Comparison of ENCODE assay signal across 22 cellular contexts in the genomic region with DNA sequence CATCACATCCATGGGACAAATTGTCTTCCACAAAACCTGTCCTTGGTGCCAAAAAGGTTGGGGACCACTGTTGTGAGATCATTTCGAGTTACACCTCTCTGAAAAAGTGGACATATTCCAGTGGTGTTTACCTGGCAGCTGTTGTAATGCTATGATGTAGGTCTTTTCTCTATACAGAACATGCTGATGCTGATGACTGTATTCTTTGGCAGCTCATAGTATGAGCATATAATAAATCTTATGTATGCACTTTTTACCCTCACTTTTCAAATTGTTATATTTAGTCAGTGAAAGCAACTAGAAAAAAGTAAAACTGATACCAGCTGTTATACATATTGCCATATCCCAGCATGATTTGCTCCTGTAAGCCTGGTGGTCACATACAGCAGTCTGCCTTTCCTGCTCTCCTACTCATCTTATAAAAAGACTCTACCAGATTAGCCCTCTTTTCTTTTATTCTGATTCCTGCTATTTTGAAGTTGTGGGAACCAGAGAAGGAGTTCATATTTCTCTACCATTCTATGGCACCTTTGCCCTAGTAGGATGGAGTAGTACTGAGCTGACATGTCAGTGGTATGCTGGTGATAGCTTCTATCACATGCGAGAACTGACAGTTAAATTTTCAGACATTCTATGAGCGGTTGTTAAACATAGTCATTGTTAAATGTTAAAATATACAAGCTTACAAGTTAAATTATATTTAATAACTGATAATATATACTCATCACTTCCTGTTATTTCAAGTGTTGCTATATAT.
A peak's percentile ranks its signal among the peaks of the same experiment; 100 is the strongest.
DNase-seq lines count a peak whose midpoint lies in the region; ATAC-seq and TF ChIP-seq lines count a peak whose summit lies in the region.
"Had no signal": no experiment of that assay in that cellular context is flagged by ENCODE, and none has a peak within 500 bp of the region (broad histone marks: within the 10 kb centered on the region; RNA-seq: fewer than 3 reads in every experiment).

No MANE protein-coding gene starts in this region.

- H3K4me3 Mint-ChIP-seq in WTC11 = no peak overlapping the region
- H3K4me3 Mint-ChIP-seq: activated CD4-positive, alpha-beta memory T cell treated with anti-CD3 and anti-CD28 coated beads for 36 hours; activated naive CD4-positive, alpha-beta T cell treated with anti-CD3 and anti-CD28 coated beads, Interleukin-2, amount 10 ng/mL, durations not matched to agents 7 days and 5 days; activated T-cell treated with anti-CD3 and anti-CD28 coated beads, Interleukin-2, amount 50 U/mL, for 24 hours; CD4-positive, CD25-positive, alpha-beta regulatory T cell; dendritic cell treated with granulocyte-macrophage colony-stimulating factor and Interleukin-4, amounts not matched to agents 40 ng/mL and 50 ng/mL, for 4 days; naive B cell had no signal

- intact Hi-C loops in cardiac septum (cut with DNase I) (no loop called here), uterus (cut with DNase I; ENCODE audit: low total_unique reads) (no loop called here), tibial artery (cut with DNase I; ENCODE audit: low total_unique reads) (no loop called here), sciatic nerve (cut with DNase I) (no loop called here)

- H3K27ac ChIP-seq in cardiac muscle cell = peak overlapping the region; percentile 24
- H3K27ac ChIP-seq in foreskin keratinocyte = peak overlapping the region; percentile 95
- peak overlapping the region; percentile 20 to 77 for H3K27ac ChIP-seq in uterus
- no peak overlapping the region for H3K27ac ChIP-seq in tibial artery
- H3K27ac ChIP-seq: prostate gland had no signal

- no peaks in the 10 kb centered on the region for H3K36me3 Mint-ChIP-seq in WTC11
- H3K36me3 Mint-ChIP-seq: activated naive CD4-positive, alpha-beta T cell treated with anti-CD3 and anti-CD28 coated beads, Interleukin-2, amount 10 ng/mL, durations not matched to agents 7 days and 5 days; naive B cell had no signal

- TF ChIP-seq CTCF in cardiac muscle cell (IDR thresholded peaks at IDR 0.05; ENCODE audit: low read depth, low read length) (no peak), WTC11 (IDR thresholded peaks at IDR 0.05) (no peak), foreskin keratinocyte (conservative IDR thresholded peaks at IDR 0.05) (no peak), uterus (IDR thresholded peaks at IDR 0.05) (no peak), tibial artery (IDR thresholded peaks at IDR 0.05) (no peak)

- H3K36me3 ChIP-seq in cardiac muscle cell (no peaks in the 10 kb centered on the region), uterus (no peaks in the 10 kb centered on the region), tibial artery (no peaks in the 10 kb centered on the region)
- H3K36me3 ChIP-seq: esophagus muscularis mucosa, prostate gland had no signal

- peak overlapping the region; percentile 72 for H3K27ac Mint-ChIP-seq in WTC11
- H3K27ac Mint-ChIP-seq: activated CD4-positive, alpha-beta memory T cell treated with anti-CD3 and anti-CD28 coated beads for 36 hours; activated naive CD4-positive, alpha-beta T cell treated with anti-CD3 and anti-CD28 coated beads, Interleukin-2, amount 10 ng/mL, durations not matched to agents 7 days and 5 days; activated T-cell treated with anti-CD3 and anti-CD28 coated beads, Interleukin-2, amount 50 U/mL, for 24 hours; naive B cell had no signal

- ATAC-seq in WTC11 = no peak
- ATAC-seq in foreskin keratinocyte = peak; percentile 18
- no peak for ATAC-seq in sciatic nerve

- POLR2A ChIA-PET in WTC11 (lab: Charles Lee) = interaction anchor here (0.6 kb wide), 1 partner anchor 130 kb away, joined by 3 read pairs; no protein-coding TSS in a partner anchor

- H3K27me3 ChIP-seq in cardiac muscle cell (no peaks in the 10 kb centered on the region), foreskin keratinocyte (no peaks in the 10 kb centered on the region), uterus (no peaks in the 10 kb centered on the region), tibial artery (no peaks in the 10 kb centered on the region)
- H3K27me3 ChIP-seq: esophagus muscularis mucosa, heart right ventricle had no signal

- TF ChIP-seq POLR2A in uterus (IDR thresholded peaks at IDR 0.05) = no peak

- H3K9me3 ChIP-seq in cardiac muscle cell (ENCODE audit: low read depth) = no peaks in the 10 kb centered on the region
- H3K9me3 ChIP-seq in uterus = no peaks in the 10 kb centered on the region
- no peaks in the 10 kb centered on the region for H3K9me3 ChIP-seq in tibial artery
- H3K9me3 ChIP-seq: esophagus muscularis mucosa, heart right ventricle, prostate gland had no signal

- H3K4me3 ChIP-seq in cardiac muscle cell (no peak overlapping the region), uterus (no peak overlapping the region), tibial artery (no peak overlapping the region)
- H3K4me3 ChIP-seq: esophagus muscularis mucosa, heart right ventricle, prostate gland had no signal

- H3K4me1 ChIP-seq in cardiac muscle cell (ENCODE audit: low read depth) (peaks cover 16% of the 10 kb centered on the region), foreskin keratinocyte (peaks cover 22% of the 10 kb centered on the region), uterus (peaks cover 7 to 10% of the 10 kb centered on the region in 2 donors), tibial artery (peaks cover 0 to 64% (median 32%) of the 10 kb centered on the region in 4 donors)

- DNase-seq in cardiac muscle cell (ENCODE audit: low read depth in 1 of 2, low spot score in 1 of 2) = no peak
- no peak for DNase-seq in cardiac septum (ENCODE audit: low spot score)
- DNase-seq in WTC11 (ENCODE audit: low spot score) = no peak
- no peak for DNase-seq in foreskin keratinocyte
- no peak for DNase-seq in uterus
- no peak for DNase-seq in tibial artery
- no peak for DNase-seq in sciatic nerve (ENCODE audit: low spot score)
- DNase-seq in SK-N-DZ (ENCODE audit: low spot score) = no peak
- DNase-seq: ACHN; activated CD4-positive, alpha-beta memory T cell treated with anti-CD3 and anti-CD28 coated beads for 36 hours; activated naive CD4-positive, alpha-beta T cell treated with anti-CD3 and anti-CD28 coated beads, Interleukin-2, amount 10 ng/mL, durations not matched to agents 7 days and 5 days; activated T-cell treated with anti-CD3 and anti-CD28 coated beads, Interleukin-2, amount 50 U/mL, for 24 hours; CD4-positive, CD25-positive, alpha-beta regulatory T cell; heart right ventricle; MM.1S; naive B cell; NCI-H345; stimulated activated CD4-positive, alpha-beta T cell treated with anti-CD3 and anti-CD28 coated beads, Interleukin-12 subunit alpha, Interleukin-12 subunit beta, amount 100 ng/mL, for 4 hours; T-helper 1 cell had no signal

- CTCF ChIA-PET in WTC11 (lab: Charles Lee) = interaction anchor here (0.7 to 1.5 kb wide), 3 partner anchors 10 to 14 kb away, joined by 3 to 9 read pairs (median 5); no protein-coding TSS in a partner anchor

- H3K27me3 Mint-ChIP-seq in WTC11 (ENCODE audit: low read depth) = no peaks in the 10 kb centered on the region
- H3K27me3 Mint-ChIP-seq: activated CD4-positive, alpha-beta memory T cell treated with anti-CD3 and anti-CD28 coated beads for 36 hours; activated naive CD4-positive, alpha-beta T cell treated with anti-CD3 and anti-CD28 coated beads, Interleukin-2, amount 10 ng/mL, durations not matched to agents 7 days and 5 days; activated T-cell treated with anti-CD3 and anti-CD28 coated beads, Interleukin-2, amount 50 U/mL, for 24 hours; CD4-positive, CD25-positive, alpha-beta regulatory T cell; dendritic cell treated with granulocyte-macrophage colony-stimulating factor and Interleukin-4, amounts not matched to agents 40 ng/mL and 50 ng/mL, for 4 days had no signal

- peaks cover 67% of the 10 kb centered on the region for H3K4me1 Mint-ChIP-seq in WTC11
- H3K4me1 Mint-ChIP-seq: activated naive CD4-positive, alpha-beta T cell treated with anti-CD3 and anti-CD28 coated beads, Interleukin-2, amount 10 ng/mL, durations not matched to agents 7 days and 5 days; naive B cell had no signal

- no peaks in the 10 kb centered on the region for H3K9me3 Mint-ChIP-seq in WTC11
- H3K9me3 Mint-ChIP-seq: activated naive CD4-positive, alpha-beta T cell treated with anti-CD3 and anti-CD28 coated beads, Interleukin-2, amount 10 ng/mL, durations not matched to agents 7 days and 5 days; activated T-cell treated with anti-CD3 and anti-CD28 coated beads, Interleukin-2, amount 50 U/mL, for 24 hours; dendritic cell treated with granulocyte-macrophage colony-stimulating factor and Interleukin-4, amounts not matched to agents 40 ng/mL and 50 ng/mL, for 4 days; naive B cell had no signal

TF ChIP-seq in WTC11, 78 proteins besides CTCF, POLR2A, EP300 and RAD21:
- TF ChIP-seq NR2C2 (CRISPR knock-in tag; IDR thresholded peaks at IDR 0.05) = no peak

Comparison
In these comparisons a context has a peak if more than half of its experiments do, and no peak if none do; other contexts are left out.
1. H3K27ac ChIP-seq: peak in cardiac muscle cell (single experiment), foreskin keratinocyte (single experiment) and uterus (2 of 2); none in tibial artery (0 of 2).